In genomic region chr6:35727206-35727934, GRCh38 we compare ENCODE assay signal across 8 cellular contexts. TPM values are rescaled to one million over a fixed set of nuclear protein-coding genes. Genes with fewer than 3 reads are reported as not detected.
DNase-seq lines count a peak whose midpoint lies in the region; ATAC-seq and TF ChIP-seq lines count a peak whose summit lies in the region.

No MANE protein-coding gene starts in this region.

- in situ Hi-C loops in KBM-7 (cut with MboI; ENCODE audit: low pct_unique_long_range_greater_than_20kb, low sequenced_read_pairs): loop anchor here (25.0 kb wide), 1 partner anchor 415 kb away; no protein-coding TSS in a partner anchor

- H3K9me3 ChIP-seq in adrenal gland (replicated peaks in 1 of 3): no peaks in the 10 kb centered on the region
- no peaks in the 10 kb centered on the region for H3K9me3 ChIP-seq in cardiac muscle cell (ENCODE audit: low read depth)

- peak overlapping the region; percentile 85 for H3K27ac Mint-ChIP-seq in activated CD8-positive, alpha-beta memory T cell treated with anti-CD3 and anti-CD28 coated beads, Interleukin-2, amount 10 ng/mL, durations not matched to agents 7 days and 5 days

- peak; percentile 14 for ATAC-seq in activated CD8-positive, alpha-beta memory T cell treated with anti-CD3 and anti-CD28 coated beads, Interleukin-2, amount 10 ng/mL, durations not matched to agents 7 days and 5 days
- ATAC-seq in HG02588 (IDR thresholded peaks at IDR 0.05; ENCODE audit: unreplicated experiment): peak; percentile 8

- H3K4me1 ChIP-seq in adrenal gland (replicated peaks in 1 of 2): peaks cover 65 to 90% of the 10 kb centered on the region in 2 donors
- peaks cover 39% of the 10 kb centered on the region for H3K4me1 ChIP-seq in cardiac muscle cell (ENCODE audit: low read depth)

- H3K4me3 ChIP-seq in adrenal gland (peak overlapping the region in 2 of 4 donors; percentile 23 to 51), cardiac muscle cell (peak overlapping the region; percentile 50)

- peaks cover 59% of the 10 kb centered on the region for H3K4me1 Mint-ChIP-seq in activated CD8-positive, alpha-beta memory T cell treated with anti-CD3 and anti-CD28 coated beads, Interleukin-2, amount 10 ng/mL, durations not matched to agents 7 days and 5 days

- intact Hi-C loops in adrenal gland (cut with DNase I): loop anchor here in 1 of 2 donors (5.0 kb wide), 1 partner anchor 40 kb away; the partner anchor contains the start of gene FKBP5

- H3K9me3 Mint-ChIP-seq in activated CD8-positive, alpha-beta memory T cell treated with anti-CD3 and anti-CD28 coated beads, Interleukin-2, amount 10 ng/mL, durations not matched to agents 7 days and 5 days (ENCODE audit: low read depth): no peaks in the 10 kb centered on the region

- TF ChIP-seq POLR2A in adrenal gland (IDR thresholded peaks at IDR 0.05): peak in 1 of 2 donors; percentile 73

- no peaks in the 10 kb centered on the region for H3K27me3 Mint-ChIP-seq in activated CD8-positive, alpha-beta memory T cell treated with anti-CD3 and anti-CD28 coated beads, Interleukin-2, amount 10 ng/mL, durations not matched to agents 7 days and 5 days

- 2 to 7% (median 3%) methylated on average over 6 to 29 of the region's 29 CpGs for WGBS in adrenal gland, 4 donors

- DNase-seq in activated CD8-positive, alpha-beta memory T cell treated with anti-CD3 and anti-CD28 coated beads, Interleukin-2, amount 10 ng/mL, durations not matched to agents 7 days and 5 days: peak; percentile 70
- no peak for DNase-seq in activated CD8-positive, alpha-beta memory T cell treated with anti-CD3 and anti-CD28 coated beads for 24 hours
- DNase-seq in NCI-H2227 (lab: John Stamatoyannopoulos, UW; ENCODE audit: unreplicated experiment) (peak; percentile 95), adrenal gland (peak; percentile 79 to 93 (median 86)), cardiac muscle cell (ENCODE audit: low read depth in 1 of 2, low spot score in 1 of 2) (peak; percentile 81 to 96), nucleus accumbens (lab: John Stamatoyannopoulos, UW) (peak in 46 of 56 donors; percentile 54 to 95 (median 82)), KBM-7 (no peak)

- TF ChIP-seq CTCF in adrenal gland (IDR thresholded peaks at IDR 0.05): no peak
- no peak for TF ChIP-seq CTCF in cardiac muscle cell (IDR thresholded peaks at IDR 0.05; ENCODE audit: low read depth, low read length)

- H3K27ac ChIP-seq in adrenal gland (peak overlapping the region; percentile 91 to 100 (median 98)), cardiac muscle cell (peak overlapping the region; percentile 89)

- CTCF ChIA-PET in activated CD8-positive, alpha-beta memory T cell treated with anti-CD3 and anti-CD28 coated beads, Interleukin-2, amount 10 ng/mL, durations not matched to agents 7 days and 5 days (lab: Charles Lee): interaction anchor here (0.7 to 15.3 kb wide), 11 partner anchors 8 to 260 kb away, joined by 3 to 195 read pairs (median 4); partner anchors contain the start of genes ARMC12, FKBP5 and RPL10A

- H3K36me3 ChIP-seq in adrenal gland (replicated peaks in 1 of 2): no peaks in the 10 kb centered on the region
- H3K36me3 ChIP-seq in cardiac muscle cell: no peaks in the 10 kb centered on the region

- H3K27me3 ChIP-seq in adrenal gland (no peaks in the 10 kb centered on the region), cardiac muscle cell (no peaks in the 10 kb centered on the region)

- no peaks in the 10 kb centered on the region for H3K36me3 Mint-ChIP-seq in activated CD8-positive, alpha-beta memory T cell treated with anti-CD3 and anti-CD28 coated beads, Interleukin-2, amount 10 ng/mL, durations not matched to agents 7 days and 5 days

- peak overlapping the region; percentile 64 for H3K4me3 Mint-ChIP-seq in activated CD8-positive, alpha-beta memory T cell treated with anti-CD3 and anti-CD28 coated beads, Interleukin-2, amount 10 ng/mL, durations not matched to agents 7 days and 5 days

RNA-seq across cellular contexts. Expression of gene ARMC12, which starts 9.5 kb away (rescaled TPM):
- total RNA-seq in activated CD8-positive, alpha-beta memory T cell treated with anti-CD3 and anti-CD28 coated beads, Interleukin-2, amount 10 ng/mL, durations not matched to agents 7 days and 5 days: under 1 TPM; 0.45 to 0.96 TPM
- 10 to 100 TPM in 1 of 8 donors, 1 to 10 TPM in 3, under 1 TPM in 3, not detected in 1; 0.29 to 44.7 (median 1.1) TPM for total RNA-seq in adrenal gland
- 1 to 10 TPM in 2 of 3 donors, under 1 TPM in 1; 0.81 to 6.9 (median 6.8) TPM for polyA plus RNA-seq in adrenal gland
- 0.56 and 4.1 TPM in 2 replicates for total RNA-seq in cardiac muscle cell
- 2.3 and 4.9 TPM in 2 replicates for polyA plus RNA-seq in cardiac muscle cell

RNA-seq across cellular contexts. Expression of gene FKBP5, which starts 38.7 kb away (rescaled TPM):
- 10 to 100 TPM; 53.8 to 70.6 TPM for total RNA-seq in activated CD8-positive, alpha-beta memory T cell treated with anti-CD3 and anti-CD28 coated beads, Interleukin-2, amount 10 ng/mL, durations not matched to agents 7 days and 5 days
- 100 to 1,000 TPM in 7 of 8 donors, 10 to 100 TPM in 1; 79.8 to 234 (median 121) TPM for total RNA-seq in adrenal gland
- polyA plus RNA-seq in adrenal gland: 100 to 1,000 TPM in 1 of 3 donors, 10 to 100 TPM in 2; 23.8 to 163 (median 65.7) TPM
- 20.5 and 32.4 TPM in 2 replicates for total RNA-seq in cardiac muscle cell
- 53.0 and 89.7 TPM in 2 replicates for polyA plus RNA-seq in cardiac muscle cell

RNA-seq across cellular contexts. Expression of gene CLPSL2, which starts 49.0 kb away (rescaled TPM):
- not detected for total RNA-seq in activated CD8-positive, alpha-beta memory T cell treated with anti-CD3 and anti-CD28 coated beads, Interleukin-2, amount 10 ng/mL, durations not matched to agents 7 days and 5 days
- total RNA-seq in adrenal gland (not detected), cardiac muscle cell (not detected in 2 replicates)
- polyA plus RNA-seq in adrenal gland (not detected), cardiac muscle cell (1.2 TPM in 1 of 2 replicates, not detected in the other)

RNA-seq across cellular contexts. Expression of gene CLPSL1, which starts 53.4 kb away (rescaled TPM):
- not detected for total RNA-seq in activated CD8-positive, alpha-beta memory T cell treated with anti-CD3 and anti-CD28 coated beads, Interleukin-2, amount 10 ng/mL, durations not matched to agents 7 days and 5 days
- not detected for total RNA-seq in adrenal gland
- not detected for polyA plus RNA-seq in adrenal gland
- total RNA-seq in cardiac muscle cell: not detected in 2 replicates
- not detected in 2 replicates for polyA plus RNA-seq in cardiac muscle cell

Comparison
In these comparisons a context has a peak if more than half of its experiments do, and no peak if none do; other contexts are left out.
1. DNase-seq: peak in activated CD8-positive, alpha-beta memory T cell treated with anti-CD3 and anti-CD28 coated beads, Interleukin-2, amount 10 ng/mL, durations not matched to agents 7 days and 5 days (single experiment), NCI-H2227 (single experiment), adrenal gland (7 of 7), cardiac muscle cell (2 of 2) and nucleus accumbens (46 of 56); none in activated CD8-positive, alpha-beta memory T cell treated with anti-CD3 and anti-CD28 coated beads for 24 hours (single experiment) and KBM-7 (single experiment).